In the genomic region with DNA sequence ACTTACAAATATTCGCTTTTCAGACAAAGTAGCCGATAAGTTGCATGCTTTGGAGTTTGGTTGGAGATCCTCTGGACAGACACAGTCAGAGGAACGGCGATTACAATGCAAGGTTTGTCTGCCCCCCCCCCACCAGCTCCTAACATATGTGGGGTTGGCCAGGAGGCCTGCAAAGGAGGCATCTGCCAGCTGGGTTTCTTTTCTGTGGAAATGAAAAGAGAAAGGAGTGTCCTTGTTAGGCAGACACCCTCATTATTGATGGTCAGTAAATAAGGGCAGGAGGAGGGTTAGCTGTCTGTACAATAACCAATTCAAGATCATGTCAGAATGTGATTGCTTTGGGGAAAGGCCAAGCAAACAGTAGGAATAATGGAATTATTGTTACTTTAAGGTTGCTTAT, we compare ENCODE assay signal across 18 cellular contexts. TPM values are rescaled to one million over a fixed set of nuclear protein-coding genes. Genes with fewer than 3 reads are reported as not detected.
DNase-seq lines count a peak whose midpoint lies in the region; ATAC-seq and TF ChIP-seq lines count a peak whose summit lies in the region.
"Had no signal": no experiment of that assay in that cellular context is flagged by ENCODE, and none has a peak within 500 bp of the region (broad histone marks: within the 10 kb centered on the region; RNA-seq: fewer than 3 reads in every experiment).

No MANE protein-coding gene starts in this region.

- no peaks in the 10 kb centered on the region for H3K27me3 ChIP-seq in BE2C
- H3K27me3 ChIP-seq: BLaER1 treated with 17β-estradiol and CSF1 and Interleukin-3, amounts not matched to agents 10 nM and 100 nM had no signal

- DNase-seq in NCI-H524 (lab: John Stamatoyannopoulos, UW) (peak; percentile 36 to 48), NCI-H524 treated with DMSO at 0.1 percent for 48 hours (lab: John Stamatoyannopoulos, UW) (no peak), amygdala (lab: John Stamatoyannopoulos, UW) (peak in 46 of 56 donors; percentile 2 to 83 (median 42)), hippocampal formation (lab: John Stamatoyannopoulos, UW) (peak; percentile 70 to 83), sciatic nerve (ENCODE audit: low spot score) (no peak), NCI-H526 treated with DMSO at 0.1 percent for 48 hours (lab: John Stamatoyannopoulos, UW) (no peak), BE2C (no peak)
- DNase-seq: activated CD4-positive, alpha-beta T cell treated with anti-CD3 and anti-CD28 coated beads, Interleukin-2, amount 10 ng/mL, durations not matched to agents 7 days and 5 days; activated naive CD8-positive, alpha-beta T cell treated with anti-CD3 and anti-CD28 coated beads, Interleukin-2, amount 10 ng/mL, durations not matched to agents 7 days and 5 days; KG1; natural killer cell; NCI-H187; NCI-H345; SK-N-SH had no signal

- peak; percentile 51 for ATAC-seq in sciatic nerve
- ATAC-seq in HG03139 (IDR thresholded peaks at IDR 0.05; ENCODE audit: unreplicated experiment) = no peak
- ATAC-seq: A549, natural killer cell had no signal

- H3K36me3 ChIP-seq in BE2C = no peaks in the 10 kb centered on the region
- H3K36me3 ChIP-seq: BLaER1 treated with 17β-estradiol and CSF1 and Interleukin-3, amounts not matched to agents 10 nM and 100 nM had no signal

- no peaks in the 10 kb centered on the region for H3K9me3 ChIP-seq in BE2C
- H3K9me3 ChIP-seq: A549, SK-N-SH had no signal

- no peak overlapping the region for H3K4me3 ChIP-seq in BE2C (ENCODE audit: low read depth, low read length)
- H3K4me3 ChIP-seq: A549; BLaER1 treated with 17β-estradiol and CSF1 and Interleukin-3, amounts not matched to agents 10 nM and 100 nM had no signal

- H3K4me1 ChIP-seq in BE2C = no peaks in the 10 kb centered on the region
- H3K4me1 ChIP-seq: A549, parathyroid adenoma had no signal

- no peak for TF ChIP-seq CTCF in BE2C (IDR thresholded peaks at IDR 0.05; ENCODE audit: low read depth, low read length)

- intact Hi-C loops in sciatic nerve (cut with DNase I) = no loop called here

RNA-seq across cellular contexts. Expression of gene TLNRD1, which starts 49.1 kb away (rescaled TPM):
- 14.0 TPM for total RNA-seq in sciatic nerve
- 12.3 TPM for polyA plus RNA-seq in BE2C (2012; ENCODE audit: insufficient read depth, insufficient read length, low read depth)

Comparison
In these comparisons a context has a peak if more than half of its experiments do, and no peak if none do; other contexts are left out.
1. DNase-seq: peak in NCI-H524 (2 of 2), amygdala (46 of 56) and hippocampal formation (2 of 2); none in NCI-H524 treated with DMSO at 0.1 percent for 48 hours (single experiment), sciatic nerve (single experiment), NCI-H526 treated with DMSO at 0.1 percent for 48 hours (single experiment) and BE2C (single experiment).